ENCODE assay signal across 8 cellular contexts in genomic region chr10:22624289-22624738, GRCh38.
DNase-seq lines count a peak whose midpoint lies in the region; ATAC-seq and TF ChIP-seq lines count a peak whose summit lies in the region.

No MANE protein-coding gene starts in this region.

- H3K4me1 ChIP-seq in skeletal muscle satellite cell (ENCODE audit: control insufficient read depth, insufficient read depth, low read length) = peaks cover 70% of the 10 kb centered on the region

- H3K27ac Mint-ChIP-seq in glutamatergic neuron (ENCODE audit: unreplicated experiment) = no peak overlapping the region

- TF ChIP-seq CTCF in fibroblast of mammary gland (conservative IDR thresholded peaks at IDR 0.05; ENCODE audit: control insufficient read depth, insufficient read depth, low read depth, low read length) (no peak), glutamatergic neuron (IDR thresholded peaks at IDR 0.05; ENCODE audit: partially characterized antibody, unreplicated experiment) (no peak)

- H3K4me1 Mint-ChIP-seq in glutamatergic neuron (ENCODE audit: low read depth, unreplicated experiment) = peaks cover 15% of the 10 kb centered on the region

- peak; percentile 50 for DNase-seq in H4 (ENCODE audit: low spot score)
- no peak for DNase-seq in SK-N-MC (ENCODE audit: low read depth, low spot score)
- peak; percentile 83 for DNase-seq in fibroblast of mammary gland (ENCODE audit: low read depth)
- DNase-seq in glutamatergic neuron = no peak
- no peak for DNase-seq in NCI-H2029 treated with DMSO at 0.1 percent for 48 hours (lab: John Stamatoyannopoulos, UW)
- DNase-seq in NCI-H524 (lab: John Stamatoyannopoulos, UW) = no peak

- H3K9me3 ChIP-seq in SK-N-MC (ENCODE audit: low read depth, low read length) (no peaks in the 10 kb centered on the region), skeletal muscle satellite cell (replicated peaks; ENCODE audit: low read length) (no peaks in the 10 kb centered on the region)

- no peak overlapping the region for H3K9ac ChIP-seq in SK-N-MC (ENCODE audit: insufficient read length)
- H3K9ac ChIP-seq in skeletal muscle satellite cell (ENCODE audit: low read depth, low read length) = no peak overlapping the region

- no peak for ATAC-seq in HG03521 (IDR thresholded peaks at IDR 0.05; ENCODE audit: unreplicated experiment)

- no peaks in the 10 kb centered on the region for H3K36me3 Mint-ChIP-seq in glutamatergic neuron (ENCODE audit: unreplicated experiment)

- no peaks in the 10 kb centered on the region for H3K27me3 Mint-ChIP-seq in glutamatergic neuron (ENCODE audit: unreplicated experiment)

- no peaks in the 10 kb centered on the region for H3K9me3 Mint-ChIP-seq in glutamatergic neuron (ENCODE audit: unreplicated experiment)

- no peaks in the 10 kb centered on the region for H3K36me3 ChIP-seq in SK-N-MC (ENCODE audit: insufficient read depth, low read length)
- H3K36me3 ChIP-seq in skeletal muscle satellite cell (ENCODE audit: insufficient read depth, low read length) = no peaks in the 10 kb centered on the region

- peak overlapping the region; percentile 38; the same call in 1 of the 2 replicates for H3K4me3 ChIP-seq in SK-N-MC
- no peak overlapping the region for H3K4me3 ChIP-seq in fibroblast of mammary gland (ENCODE audit: control insufficient read depth, low read depth, low read length)
- no peak overlapping the region for H3K4me3 ChIP-seq in skeletal muscle satellite cell (ENCODE audit: low read length)

- peak overlapping the region; percentile 55 for H3K4me2 ChIP-seq in skeletal muscle satellite cell (ENCODE audit: low read length)

- H3K4me3 Mint-ChIP-seq in glutamatergic neuron (ENCODE audit: unreplicated experiment) = no peak overlapping the region

- peak overlapping the region; percentile 94 for H3K27ac ChIP-seq in SK-N-MC

- no peaks in the 10 kb centered on the region for H3K27me3 ChIP-seq in skeletal muscle satellite cell (ENCODE audit: control insufficient read depth, insufficient read depth, low read length)

Comparison
In these comparisons a context has a peak if more than half of its experiments do, and no peak if none do; other contexts are left out.
1. DNase-seq: peak in H4 (single experiment) and fibroblast of mammary gland (single experiment); none in SK-N-MC (single experiment), glutamatergic neuron (single experiment), NCI-H2029 treated with DMSO at 0.1 percent for 48 hours (single experiment) and NCI-H524 (0 of 2).